17 cellular contexts compared by ENCODE assay signal in genomic region chr6:102398788-102399390, GRCh38.
A peak's percentile ranks its signal among the peaks of the same experiment; 100 is the strongest.
DNase-seq lines count a peak whose midpoint lies in the region; ATAC-seq and TF ChIP-seq lines count a peak whose summit lies in the region.
"Had no signal": no experiment of that assay in that cellular context is flagged by ENCODE, and none has a peak within 500 bp of the region (broad histone marks: within the 10 kb centered on the region; RNA-seq: fewer than 3 reads in every experiment).

No MANE protein-coding gene starts in this region.

- no peaks in the 10 kb centered on the region for H4K20me1 ChIP-seq in mammary epithelial cell (ENCODE audit: insufficient read depth, low read length)

- BruUV-seq in mammary epithelial cell (replicated peaks; lab: Mats Ljungman, UMichigan) (no TSS peak), Caco-2 (replicated peaks; lab: Mats Ljungman, UMichigan) (no TSS peak)

- H3K4me1 Mint-ChIP-seq in mesothelial cell of epicardium (peaks cover 7% of the 10 kb centered on the region), Caco-2 (ENCODE audit: low read depth, unreplicated experiment) (no peaks in the 10 kb centered on the region)
- H3K4me1 Mint-ChIP-seq in T-helper 2 cell treated with Interferon-gamma antibody and Interleukin-4, amounts not matched to agents 5 μg/mL and 100 μg/mL, for 36 hours (ENCODE audit: low read depth): no peaks in the 10 kb centered on the region
- H3K4me1 Mint-ChIP-seq: CD8-positive, alpha-beta memory T cell had no signal

- 23% methylated on average over 2 of the region's 2 CpGs for WGBS in mammary epithelial cell (ENCODE audit: low coverage, missing lambda C conversion rate)

- H3K36me3 Mint-ChIP-seq in mesothelial cell of epicardium (no peaks in the 10 kb centered on the region), Caco-2 (ENCODE audit: insufficient read depth, unreplicated experiment) (no peaks in the 10 kb centered on the region)
- no peaks in the 10 kb centered on the region for H3K36me3 Mint-ChIP-seq in T-helper 2 cell treated with Interferon-gamma antibody and Interleukin-4, amounts not matched to agents 5 μg/mL and 100 μg/mL, for 36 hours (ENCODE audit: low read depth)
- H3K36me3 Mint-ChIP-seq: CD8-positive, alpha-beta memory T cell had no signal

- no peaks in the 10 kb centered on the region for H3K79me2 ChIP-seq in mammary epithelial cell (ENCODE audit: insufficient read depth, low read length)

- intact Hi-C loops in mammary epithelial cell (cut with micrococcal nuclease) (no loop called here), Caco-2 (cut with micrococcal nuclease; ENCODE audit: unreplicated experiment) (no loop called here)

- H3K27me3 ChIP-seq in mammary epithelial cell (ENCODE audit: insufficient read depth, low read length) (no peaks in the 10 kb centered on the region), Caco-2 (replicated peaks; ENCODE audit: control insufficient read depth, insufficient read depth, low read length) (no peaks in the 10 kb centered on the region)

- ATAC-seq in GM18873 (IDR thresholded peaks at IDR 0.05; ENCODE audit: low FRiP score, unreplicated experiment): no peak

- TF ChIP-seq CTCF in mammary epithelial cell (conservative IDR thresholded peaks at IDR 0.05 in 1 of 2, IDR thresholded peaks at IDR 0.05 in 1 of 2; ENCODE audit: extremely low read depth in 1 of 2, insufficient read depth in 1 of 2, low read depth in 1 of 2, low read length in 2 of 2) (no peak), mesothelial cell of epicardium (IDR thresholded peaks at IDR 0.05; ENCODE audit: unreplicated experiment) (no peak), Caco-2 (IDR thresholded peaks at IDR 0.05; ENCODE audit: insufficient read depth in 1 of 2, low read depth in 1 of 2, low read length in 1 of 2, severe bottlenecking in 1 of 2, unreplicated experiment in 1 of 2) (no peak)

- H3K27ac ChIP-seq in mammary epithelial cell (ENCODE audit: insufficient read depth, low read depth, low read length): peak overlapping the region; percentile 49
- H3K27ac ChIP-seq: 22Rv1 had no signal

- H3K4me3 ChIP-seq in mammary epithelial cell (replicated peaks in 1 of 3; ENCODE audit: insufficient read depth in 1 of 3, low read depth in 2 of 3, low read length in 3 of 3): no peak overlapping the region
- no peak overlapping the region for H3K4me3 ChIP-seq in Caco-2 (ENCODE audit: low read depth, low read length)

- H3K9ac ChIP-seq in mammary epithelial cell (ENCODE audit: insufficient read depth, low read length): no peak overlapping the region

- DNase-seq in NCI-H1105 treated with DMSO at 0.1 percent for 48 hours (lab: John Stamatoyannopoulos, UW): peak; percentile 23
- DNase-seq in NCI-H1105 (lab: John Stamatoyannopoulos, UW): no peak
- DNase-seq in KBM-7: peak; percentile 51
- peak; percentile 49 for DNase-seq in mammary epithelial cell
- no peak for DNase-seq in mesothelial cell of epicardium (ENCODE audit: low spot score in 2 of 2, unreplicated experiment in 2 of 2)
- DNase-seq in Caco-2: no peak
- no peak for DNase-seq in T-helper 2 cell treated with Interferon-gamma antibody and Interleukin-4, amounts not matched to agents 5 μg/mL and 100 μg/mL, for 36 hours (ENCODE audit: low spot score)
- DNase-seq: CD8-positive, alpha-beta memory T cell; DND-41; KG1; NCI-H146; NCI-H2081; NCI-H446; NCI-H69; OCI-M1 had no signal

- in situ Hi-C loops in KBM-7 (cut with MboI; ENCODE audit: low pct_unique_long_range_greater_than_20kb, low sequenced_read_pairs): no loop called here
- in situ Hi-C loops in mammary epithelial cell (cut with MboI; ENCODE audit: low sequenced_read_pairs in 2 of 2): no loop called here

- peak overlapping the region; percentile 64 for H3K4me2 ChIP-seq in mammary epithelial cell (ENCODE audit: insufficient read depth, low read depth, low read length)

- POLR2A ChIA-PET in Caco-2 (lab: Charles Lee): no interaction called here

- H3K4me3 Mint-ChIP-seq in mesothelial cell of epicardium (no peak overlapping the region), Caco-2 (ENCODE audit: unreplicated experiment) (no peak overlapping the region)
- no peak overlapping the region for H3K4me3 Mint-ChIP-seq in T-helper 2 cell treated with Interferon-gamma antibody and Interleukin-4, amounts not matched to agents 5 μg/mL and 100 μg/mL, for 36 hours
- H3K4me3 Mint-ChIP-seq: CD8-positive, alpha-beta memory T cell had no signal

- dilution Hi-C loops in mammary epithelial cell (cut with HindIII; ENCODE audit: low sequenced_read_pairs): no loop called here

- CTCF ChIA-PET in mammary epithelial cell (lab: Charles Lee; ENCODE audit: low non-redundant PET) (no interaction called here), Caco-2 (lab: Charles Lee) (no interaction called here)

- H3K9me3 Mint-ChIP-seq in mesothelial cell of epicardium (peaks cover 1% of the 10 kb centered on the region), Caco-2 (ENCODE audit: unreplicated experiment) (no peaks in the 10 kb centered on the region)
- peaks cover 5% of the 10 kb centered on the region for H3K9me3 Mint-ChIP-seq in T-helper 2 cell treated with Interferon-gamma antibody and Interleukin-4, amounts not matched to agents 5 μg/mL and 100 μg/mL, for 36 hours

- H3K27ac Mint-ChIP-seq in mesothelial cell of epicardium (peak overlapping the region; percentile 19), Caco-2 (ENCODE audit: unreplicated experiment) (no peak overlapping the region)
- H3K27ac Mint-ChIP-seq in T-helper 2 cell treated with Interferon-gamma antibody and Interleukin-4, amounts not matched to agents 5 μg/mL and 100 μg/mL, for 36 hours: no peak overlapping the region
- H3K27ac Mint-ChIP-seq: CD8-positive, alpha-beta memory T cell had no signal

- H2AFZ ChIP-seq in mammary epithelial cell (ENCODE audit: low read depth, low read length): peak overlapping the region; percentile 96

- H3K36me3 ChIP-seq in mammary epithelial cell (ENCODE audit: insufficient read depth, low read length): no peaks in the 10 kb centered on the region
- no peaks in the 10 kb centered on the region for H3K36me3 ChIP-seq in Caco-2 (ENCODE audit: control insufficient read depth, insufficient read depth, low read length)

- peaks cover 10% of the 10 kb centered on the region for H3K4me1 ChIP-seq in mammary epithelial cell (ENCODE audit: insufficient read depth, low read length)
- H3K4me1 ChIP-seq in Caco-2: no peaks in the 10 kb centered on the region

- H3K27me3 Mint-ChIP-seq in mesothelial cell of epicardium (ENCODE audit: low read depth): peaks cover 1% of the 10 kb centered on the region
- H3K27me3 Mint-ChIP-seq in Caco-2 (ENCODE audit: insufficient read depth, unreplicated experiment): no peaks in the 10 kb centered on the region
- H3K27me3 Mint-ChIP-seq in T-helper 2 cell treated with Interferon-gamma antibody and Interleukin-4, amounts not matched to agents 5 μg/mL and 100 μg/mL, for 36 hours (ENCODE audit: low read depth): no peaks in the 10 kb centered on the region
- H3K27me3 Mint-ChIP-seq: CD8-positive, alpha-beta memory T cell had no signal

- no peaks in the 10 kb centered on the region for H3K9me3 ChIP-seq in mammary epithelial cell (replicated peaks; ENCODE audit: insufficient read depth, low read length)
- no peaks in the 10 kb centered on the region for H3K9me3 ChIP-seq in Caco-2

Comparison
In these comparisons a context has a peak if more than half of its experiments do, and no peak if none do; other contexts are left out.
1. DNase-seq: peak in NCI-H1105 treated with DMSO at 0.1 percent for 48 hours (single experiment), KBM-7 (single experiment) and mammary epithelial cell (single experiment); none in NCI-H1105 (single experiment), mesothelial cell of epicardium (0 of 2), Caco-2 (0 of 2) and T-helper 2 cell treated with Interferon-gamma antibody and Interleukin-4, amounts not matched to agents 5 μg/mL and 100 μg/mL, for 36 hours (single experiment).